ENCODE assay signal across 8 cellular contexts in the genomic region with DNA sequence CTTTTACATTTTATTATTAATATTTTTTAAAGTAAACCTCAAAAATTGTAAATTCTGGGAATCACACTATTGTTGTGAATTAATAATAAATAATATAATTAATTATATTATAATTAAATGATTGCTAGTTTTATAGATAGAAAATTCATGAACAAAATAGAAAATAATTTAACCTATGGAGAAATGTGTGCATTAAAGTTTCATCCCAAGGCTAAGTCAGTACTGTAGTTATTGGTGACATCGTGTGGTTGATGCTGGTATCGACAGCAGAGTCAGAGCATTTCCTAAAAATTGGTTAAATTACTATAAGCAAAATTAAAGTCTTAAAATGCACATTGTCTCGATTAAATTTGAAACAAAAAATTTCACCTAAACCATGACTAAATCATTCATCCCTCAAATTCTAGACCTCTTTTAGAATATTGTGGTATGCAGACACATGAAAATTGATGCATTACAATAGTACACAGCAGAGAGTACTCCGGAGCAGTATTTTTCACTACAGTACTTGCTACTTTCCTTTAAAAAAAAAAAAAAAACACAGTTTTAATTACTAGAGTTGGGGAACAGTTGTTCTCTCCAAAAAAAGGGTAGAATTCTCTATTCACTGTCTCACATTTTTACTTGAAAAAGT.
DNase-seq lines count a peak whose midpoint lies in the region; ATAC-seq and TF ChIP-seq lines count a peak whose summit lies in the region.

No MANE protein-coding gene starts in this region.

- no peaks in the 10 kb centered on the region for H3K9me2 ChIP-seq in HCT116 (ENCODE audit: insufficient read depth)

- H3K4me3 Mint-ChIP-seq in mesothelial cell of epicardium: no peak overlapping the region
- no peak overlapping the region for H3K4me3 Mint-ChIP-seq in T-helper 17 cell

- no peaks in the 10 kb centered on the region for H3K36me3 ChIP-seq in HCT116 (ENCODE audit: control insufficient read depth in 1 of 2, insufficient read depth in 2 of 2, low read length in 2 of 2)

- H3K27ac Mint-ChIP-seq in mesothelial cell of epicardium: no peak overlapping the region
- no peak overlapping the region for H3K27ac Mint-ChIP-seq in T-helper 17 cell

- H3K79me2 ChIP-seq in HCT116 (ENCODE audit: insufficient read depth, low read length): no peaks in the 10 kb centered on the region

- POLR2A ChIA-PET in HCT116 (lab: Charles Lee): no interaction called here

- H3K4me1 Mint-ChIP-seq in mesothelial cell of epicardium (peaks cover 2% of the 10 kb centered on the region), T-helper 17 cell (no peaks in the 10 kb centered on the region)

- RAD21 ChIA-PET in HCT116 (lab: Charles Lee; ENCODE audit: low non-redundant PET in 1 of 2, low total read pairs in 2 of 2, uncharacterized antibody in 2 of 2, unreplicated experiment in 2 of 2): no interaction called here

- intact Hi-C loops in HCT116 (cut with micrococcal nuclease): loop anchor here (1.0 to 10.0 kb wide), 4 partner anchors 479 to 1496 kb away; no protein-coding TSS in a partner anchor

- peak; percentile 31 to 72 (median 67); a peak in 4 of 6 replicates for TF ChIP-seq CTCF in HCT116 (IDR thresholded peaks at IDR 0.05 in 2 of 3, conservative IDR thresholded peaks at IDR 0.05 in 1 of 3; ENCODE audit: borderline replicate concordance in 1 of 3, insufficient read depth in 1 of 3, low read depth in 2 of 3, low read length in 2 of 3)
- TF ChIP-seq CTCF in cardiac fibroblast (IDR thresholded peaks at IDR 0.05; ENCODE audit: low read depth, low read length): peak; percentile 77
- TF ChIP-seq CTCF in mesothelial cell of epicardium (IDR thresholded peaks at IDR 0.05; ENCODE audit: unreplicated experiment): peak; percentile 79

- no peaks in the 10 kb centered on the region for H4K20me1 ChIP-seq in HCT116 (ENCODE audit: insufficient read depth)

- H3K36me3 Mint-ChIP-seq in mesothelial cell of epicardium (no peaks in the 10 kb centered on the region), T-helper 17 cell (ENCODE audit: low read depth) (no peaks in the 10 kb centered on the region)

- H3K9me3 ChIP-seq in HCT116 (ENCODE audit: control insufficient read depth in 1 of 2, insufficient read depth in 1 of 2, low read depth in 1 of 2, low read length in 2 of 2): no peaks in the 10 kb centered on the region
- H3K9me3 ChIP-seq in T-helper 17 cell (ENCODE audit: control insufficient read depth, low read length, poor library complexity, severe bottlenecking): no peaks in the 10 kb centered on the region

- no peak overlapping the region for H3K27ac ChIP-seq in HCT116 (ENCODE audit: low read depth, low read length)

- H3K4me2 ChIP-seq in HCT116 (ENCODE audit: low read length): no peak overlapping the region

- no TSS peak for BruUV-seq in HCT116 (replicated peaks; lab: Mats Ljungman, UMichigan)

- H3K4me1 ChIP-seq in HCT116 (ENCODE audit: control insufficient read depth in 1 of 2, insufficient read depth in 2 of 2, low read length in 2 of 2): no peaks in the 10 kb centered on the region

- peaks cover 37% of the 10 kb centered on the region for H3K27me3 ChIP-seq in HCT116 (ENCODE audit: insufficient read depth, low read length)

- no peaks in the 10 kb centered on the region for H3K9me3 Mint-ChIP-seq in mesothelial cell of epicardium

- CTCF ChIA-PET in HCT116 (lab: Charles Lee): no interaction called here

- TF ChIP-seq RAD21 in HCT116 (IDR thresholded peaks at IDR 0.05; ENCODE audit: low read depth): peak; percentile 62

- peaks cover 11% of the 10 kb centered on the region for H3K27me3 Mint-ChIP-seq in mesothelial cell of epicardium (ENCODE audit: low read depth)
- H3K27me3 Mint-ChIP-seq in T-helper 17 cell: peaks cover 5% of the 10 kb centered on the region

- H3K9ac ChIP-seq in HCT116 (ENCODE audit: low read length): no peak overlapping the region

- no peak overlapping the region for H2AFZ ChIP-seq in HCT116 (ENCODE audit: low read depth, low read length, poor library complexity, severe bottlenecking)

- TF ChIP-seq POLR2A in HCT116 (IDR thresholded peaks at IDR 0.05; ENCODE audit: borderline replicate concordance, extremely low read depth, insufficient read depth, insufficient read length): no peak

- peak; percentile 35 for DNase-seq in stimulated activated CD4-positive, alpha-beta T cell treated with anti-CD3 and anti-CD28 coated beads, Interleukin-15, amount 100 ng/mL, for 24 hours
- DNase-seq in stimulated activated CD4-positive, alpha-beta T cell treated with anti-CD3 and anti-CD28 coated beads, Interleukin-4, amount 100 ng/mL, for 4 hours: no peak
- peak; percentile 16 for DNase-seq in HCT116 (ENCODE audit: low read depth, low spot score)
- DNase-seq in NCI-H460 (ENCODE audit: extremely low read depth, low read depth): peak; percentile 35
- peak; percentile 48 to 49 for DNase-seq in cardiac fibroblast (ENCODE audit: low read depth in 2 of 2)
- peak in 1 of 2 experiments; percentile 40 for DNase-seq in mesothelial cell of epicardium (ENCODE audit: low spot score in 2 of 2, unreplicated experiment in 2 of 2)
- DNase-seq in T-helper 17 cell: no peak
- DNase-seq in NCI-H1436 treated with DMSO at 0.1 percent for 48 hours (lab: John Stamatoyannopoulos, UW): no peak

- ATAC-seq in HCT116 (no peak), T-helper 17 cell (no peak)

- no peak overlapping the region for H3K4me3 ChIP-seq in HCT116 (replicated peaks in 1 of 2; ENCODE audit: low read depth in 1 of 2, low read length in 2 of 2)
- no peak overlapping the region for H3K4me3 ChIP-seq in cardiac fibroblast (replicated peaks in 1 of 2; ENCODE audit: low read depth in 2 of 2, low read length in 2 of 2)

TF ChIP-seq in HCT116, 20 proteins besides CTCF, POLR2A, EP300 and RAD21:
- no peak for TF ChIP-seq POLR2AphosphoS5 (IDR thresholded peaks at IDR 0.05; ENCODE audit: low read depth, low read length)
- no peak for TF ChIP-seq SIN3A (IDR thresholded peaks at IDR 0.05; ENCODE audit: low read depth)
- no peak for TF ChIP-seq ELF1 (IDR thresholded peaks at IDR 0.05; ENCODE audit: borderline replicate concordance, low read depth)
- TF ChIP-seq SP1 (IDR thresholded peaks at IDR 0.05; ENCODE audit: low read depth): no peak
- no peak for TF ChIP-seq CBX3 (IDR thresholded peaks at IDR 0.05; ENCODE audit: low read depth)
- TF ChIP-seq FOSL1 (IDR thresholded peaks at IDR 0.05; ENCODE audit: low read depth): no peak
- TF ChIP-seq, protein P1, sequence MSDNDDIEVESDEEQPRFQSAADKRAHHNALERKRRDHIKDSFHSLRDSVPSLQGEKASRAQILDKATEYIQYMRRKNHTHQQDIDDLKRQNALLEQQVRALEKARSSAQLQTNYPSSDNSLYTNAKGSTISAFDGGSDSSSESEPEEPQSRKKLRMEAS (IDR thresholded peaks at IDR 0.05): no peak
- TF ChIP-seq EZH2 (IDR thresholded peaks at IDR 0.05): no peak
- no peak for TF ChIP-seq EGR1 (IDR thresholded peaks at IDR 0.05; ENCODE audit: low read depth)
- TF ChIP-seq CEBPB (IDR thresholded peaks at IDR 0.05; ENCODE audit: low read depth): no peak
- no peak for TF ChIP-seq YY1 (IDR thresholded peaks at IDR 0.05; ENCODE audit: extremely low read depth, insufficient replicate concordance, low read depth, low read length)
- no peak for TF ChIP-seq JUND (IDR thresholded peaks at IDR 0.05)
- TF ChIP-seq, protein P2, sequence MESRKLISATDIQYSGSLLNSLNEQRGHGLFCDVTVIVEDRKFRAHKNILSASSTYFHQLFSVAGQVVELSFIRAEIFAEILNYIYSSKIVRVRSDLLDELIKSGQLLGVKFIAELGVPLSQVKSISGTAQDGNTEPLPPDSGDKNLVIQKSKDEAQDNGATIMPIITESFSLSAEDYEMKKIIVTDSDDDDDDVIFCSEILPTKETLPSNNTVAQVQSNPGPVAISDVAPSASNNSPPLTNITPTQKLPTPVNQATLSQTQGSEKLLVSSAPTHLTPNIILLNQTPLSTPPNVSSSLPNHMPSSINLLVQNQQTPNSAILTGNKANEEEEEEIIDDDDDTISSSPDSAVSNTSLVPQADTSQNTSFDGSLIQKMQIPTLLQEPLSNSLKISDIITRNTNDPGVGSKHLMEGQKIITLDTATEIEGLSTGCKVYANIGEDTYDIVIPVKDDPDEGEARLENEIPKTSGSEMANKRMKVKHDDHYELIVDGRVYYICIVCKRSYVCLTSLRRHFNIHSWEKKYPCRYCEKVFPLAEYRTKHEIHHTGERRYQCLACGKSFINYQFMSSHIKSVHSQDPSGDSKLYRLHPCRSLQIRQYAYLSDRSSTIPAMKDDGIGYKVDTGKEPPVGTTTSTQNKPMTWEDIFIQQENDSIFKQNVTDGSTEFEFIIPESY (IDR thresholded peaks at IDR 0.05; ENCODE audit: extremely low read depth, insufficient replicate concordance, low read length): no peak
- no peak for TF ChIP-seq ZNF274 (IDR thresholded peaks at IDR 0.05; ENCODE audit: low read depth, low read length)
- no peak for TF ChIP-seq EZH2phosphoT487 (IDR thresholded peaks at IDR 0.05; ENCODE audit: borderline replicate concordance)
- no peak for TF ChIP-seq TCF7L2 (IDR thresholded peaks at IDR 0.05; ENCODE audit: borderline replicate concordance, extremely low read depth, insufficient read depth, insufficient read length)
- no peak for TF ChIP-seq ZFX (IDR thresholded peaks at IDR 0.05)

Comparison
In these comparisons a context has a peak if more than half of its experiments do, and no peak if none do; other contexts are left out.
1. DNase-seq: peak in stimulated activated CD4-positive, alpha-beta T cell treated with anti-CD3 and anti-CD28 coated beads, Interleukin-15, amount 100 ng/mL, for 24 hours (single experiment), HCT116 (single experiment), NCI-H460 (single experiment) and cardiac fibroblast (2 of 2); none in stimulated activated CD4-positive, alpha-beta T cell treated with anti-CD3 and anti-CD28 coated beads, Interleukin-4, amount 100 ng/mL, for 4 hours (0 of 2), T-helper 17 cell (0 of 3) and NCI-H1436 treated with DMSO at 0.1 percent for 48 hours (single experiment).
2. Peak in every context shown above with its lines, with median percentiles within 50 percentile points of each other: CTCF ChIP-seq.